ENCODE assay signal across 19 cellular contexts in genomic region chr19:38135150-38135998, GRCh38.
DNase-seq lines count a peak whose midpoint lies in the region; ATAC-seq, FAIRE-seq and TF ChIP-seq lines count a peak whose summit lies in the region.
"Had no signal": no experiment of that assay in that cellular context is flagged by ENCODE, and none has a peak within 500 bp of the region (broad histone marks: within the 10 kb centered on the region; RNA-seq: fewer than 3 reads in every experiment).

No MANE protein-coding gene starts in this region.

- TF ChIP-seq RAD21 in H1 (IDR thresholded peaks at IDR 0.05 in 1 of 2, conservative IDR thresholded peaks at IDR 0.05 in 1 of 2; ENCODE audit: low read depth in 2 of 2, low read length in 2 of 2), result no peak

- H3K4me2 ChIP-seq in H1 (ENCODE audit: insufficient read depth in 1 of 2, low read depth in 2 of 2, low read length in 2 of 2), result no peak overlapping the region

- ATAC-seq in left cardiac atrium (peak; percentile 11 to 34), right cardiac atrium (no peak), lower lobe of right lung (peak; percentile 9 to 18), upper lobe of right lung (peak; percentile 10)

- H3K36me3 ChIP-seq in H1 (ENCODE audit: control insufficient read depth in 2 of 4, insufficient read depth in 4 of 4, low read length in 3 of 4), result no peaks in the 10 kb centered on the region; a peak in 1 of 8 replicates
- peaks cover 35% of the 10 kb centered on the region for H3K36me3 ChIP-seq in lower lobe of right lung
- H3K36me3 ChIP-seq in upper lobe of right lung, result no peaks in the 10 kb centered on the region

- H2AFZ ChIP-seq in H1 (ENCODE audit: low read length), result no peak overlapping the region

- TF ChIP-seq CTCF in H1 (IDR thresholded peaks at IDR 0.05; ENCODE audit: control extremely low read depth in 1 of 3, insufficient read depth in 1 of 3, low read depth in 1 of 3, low read length in 3 of 3), result no peak
- no peak for TF ChIP-seq CTCF in lower lobe of right lung (IDR thresholded peaks at IDR 0.05)
- no peak for TF ChIP-seq CTCF in upper lobe of right lung (IDR thresholded peaks at IDR 0.05)
- no peak for TF ChIP-seq CTCF in lower leg skin (IDR thresholded peaks at IDR 0.05)

- no peak overlapping the region for H3K4me3 Mint-ChIP-seq in T-helper 2 cell treated with Interferon-gamma antibody and Interleukin-4, amounts not matched to agents 5 μg/mL and 100 μg/mL, for 36 hours
- H3K4me3 Mint-ChIP-seq: CD8-positive, alpha-beta memory T cell; stimulated activated naive CD8-positive, alpha-beta T cell treated with anti-CD3 and anti-CD28 coated beads, Interleukin-15, Interleukin-2, amounts not matched to agents 100 ng/mL and 50 ng/mL, for 24 hours had no signal

- H3K27me3 Mint-ChIP-seq in T-helper 2 cell treated with Interferon-gamma antibody and Interleukin-4, amounts not matched to agents 5 μg/mL and 100 μg/mL, for 36 hours (ENCODE audit: low read depth), result no peaks in the 10 kb centered on the region
- H3K27me3 Mint-ChIP-seq: CD8-positive, alpha-beta memory T cell; stimulated activated naive CD8-positive, alpha-beta T cell treated with anti-CD3 and anti-CD28 coated beads, Interleukin-15, Interleukin-2, amounts not matched to agents 100 ng/mL and 50 ng/mL, for 24 hours had no signal

- no peak overlapping the region for H3K56ac ChIP-seq in H1 (replicated peaks; ENCODE audit: insufficient read length, low read depth, low read length)

- WGBS in right cardiac atrium, result 74% methylated on average over 21 of the region's 21 CpGs
- WGBS in H1 (ENCODE audit: extremely low coverage in 1 of 2, insufficient coverage in 1 of 2, insufficient read length in 1 of 2, insufficient replicate concordance in 2 of 2, low coverage in 1 of 2, low lambda C conversion rate in 2 of 2, missing lambda C conversion rate in 1 of 2), 2 experiments, result 93% methylated on average over 21 of the region's 21 CpGs; no CpG with 5 or more reads in 1 of the 2 experiments
- WGBS in lower leg skin, 2 donors, result 52 to 66% methylated on average over 20 to 21 of the region's 21 CpGs

- TF ChIP-seq POLR2A in H1 (IDR thresholded peaks at IDR 0.05; ENCODE audit: control extremely low read depth in 1 of 2, low read depth in 2 of 2, low read length in 2 of 2), result no peak
- no peak for TF ChIP-seq POLR2A in lower leg skin (IDR thresholded peaks at IDR 0.05)

- peak overlapping the region; percentile 60; the same call in 1 of the 2 replicates for H2AK5ac ChIP-seq in H1 (ENCODE audit: low read depth, low read length)

- DNase-seq in left cardiac atrium (no peak), right cardiac atrium (no peak), H1 (ENCODE audit: low read depth in 1 of 2, low spot score in 2 of 2) (no peak), lower lobe of right lung (no peak), upper lobe of right lung (no peak), inferior parietal cortex (ENCODE audit: extremely low spot score) (no peak), lower leg skin (ENCODE audit: low spot score in 2 of 2) (no peak)
- no peak for DNase-seq in T-helper 2 cell treated with Interferon-gamma antibody and Interleukin-4, amounts not matched to agents 5 μg/mL and 100 μg/mL, for 36 hours (ENCODE audit: low spot score)
- DNase-seq: activated effector memory CD4-positive, alpha-beta T cell treated with Interleukin-2 at 50 U/mL for 16 hours; amniotic stem cell; CD8-positive, alpha-beta memory T cell; KG1; NCI-H1092 treated with DMSO at 0.1 percent for 48 hours; NCI-H2107; spleen had no signal

- intact Hi-C loops in left cardiac atrium (cut with DNase I) (loop anchor here in 1 of 2 donors (10.0 kb wide), 1 partner anchor 79 kb away; no protein-coding TSS in a partner anchor), right cardiac atrium (cut with DNase I) (loop anchor here in 2 of 4 donors (10.0 kb wide), 2 partner anchors 199 to 231 kb away; partner anchors contain the start of genes CATSPERG (in 1 of the 2), SIPA1L3 (in 1 of the 2) and WDR87 (in 1 of the 2)), lower lobe of right lung (cut with DNase I) (no loop called here), upper lobe of right lung (cut with DNase I) (no loop called here), lower leg skin (cut with DNase I; ENCODE audit: low total_unique reads) (no loop called here)

- H3K23me2 ChIP-seq in H1 (ENCODE audit: low read depth, low read length), result no peaks in the 10 kb centered on the region

- no peak overlapping the region for H3K23ac ChIP-seq in H1 (ENCODE audit: insufficient read length)

- H2BK120ac ChIP-seq in H1 (replicated peaks; ENCODE audit: low read depth, low read length), result no peak overlapping the region

- peaks cover 7% of the 10 kb centered on the region for H3K4me1 Mint-ChIP-seq in T-helper 2 cell treated with Interferon-gamma antibody and Interleukin-4, amounts not matched to agents 5 μg/mL and 100 μg/mL, for 36 hours (ENCODE audit: low read depth)

- H3K4ac ChIP-seq in H1 (replicated peaks; ENCODE audit: insufficient read length, low read depth, low read length), result no peak overlapping the region

- no peak overlapping the region for H3K9ac ChIP-seq in H1 (replicated peaks in 1 of 4; ENCODE audit: extremely low read depth in 1 of 4, low read depth in 3 of 4, low read length in 3 of 4)

- POLR2A ChIA-PET in H1 (lab: Charles Lee; ENCODE audit: partially characterized antibody), result interaction anchor here (0.6 kb wide), 1 partner anchor 239 kb away, joined by 3 read pairs; the partner anchor contains the start of gene PSMD8

- no peak overlapping the region; the same call in 1 of the 2 replicates for H3K18ac ChIP-seq in H1 (ENCODE audit: extremely low read depth, low read length)

- H4K91ac ChIP-seq in H1 (replicated peaks; ENCODE audit: insufficient read length, low read length), result no peak overlapping the region

- peak overlapping the region; percentile 31; the same call in 1 of the 2 replicates for H2BK15ac ChIP-seq in H1 (ENCODE audit: low read length)

- no peaks in the 10 kb centered on the region for H3K79me2 ChIP-seq in H1 (ENCODE audit: control insufficient read depth in 1 of 2, insufficient read depth in 2 of 2, low read length in 2 of 2)

- H3K27ac ChIP-seq in right cardiac atrium (ENCODE audit: low read length) (no peak overlapping the region), H1 (ENCODE audit: low read depth, low read length) (0 out of 2 replicates have a peak overlapping the region, but pooled peaks have one; percentile 44), lower lobe of right lung (no peak overlapping the region), upper lobe of right lung (no peak overlapping the region)
- H3K27ac ChIP-seq: pancreas, spleen had no signal

- H2BK5ac ChIP-seq in H1 (ENCODE audit: low read depth, low read length), result peak overlapping the region; percentile 71

- H3K36me3 Mint-ChIP-seq in T-helper 2 cell treated with Interferon-gamma antibody and Interleukin-4, amounts not matched to agents 5 μg/mL and 100 μg/mL, for 36 hours (ENCODE audit: low read depth), result peaks cover 3% of the 10 kb centered on the region

- no peaks in the 10 kb centered on the region for H3K9me3 ChIP-seq in right cardiac atrium (ENCODE audit: control insufficient read depth, low read length)
- no peaks in the 10 kb centered on the region for H3K9me3 ChIP-seq in H1 (ENCODE audit: insufficient read depth in 2 of 2, low read depth in 1 of 2, low read length in 1 of 2)
- H3K9me3 ChIP-seq in lower lobe of right lung, result no peaks in the 10 kb centered on the region
- no peaks in the 10 kb centered on the region for H3K9me3 ChIP-seq in upper lobe of right lung
- H3K9me3 ChIP-seq: pancreas, spleen had no signal

- H3K9me3 Mint-ChIP-seq in T-helper 2 cell treated with Interferon-gamma antibody and Interleukin-4, amounts not matched to agents 5 μg/mL and 100 μg/mL, for 36 hours, result no peaks in the 10 kb centered on the region
- H3K9me3 Mint-ChIP-seq: CD8-positive, alpha-beta memory T cell; stimulated activated naive CD8-positive, alpha-beta T cell treated with anti-CD3 and anti-CD28 coated beads, Interleukin-15, Interleukin-2, amounts not matched to agents 100 ng/mL and 50 ng/mL, for 24 hours had no signal

- FAIRE-seq in H1 (lab: Jason Lieb, UNC), result no peak
- FAIRE-seq: endometrium, islet of Langerhans, pancreas had no signal

- 0 out of 2 replicates have a peak overlapping the region, but pooled peaks have one; percentile 9 for H2BK12ac ChIP-seq in H1 (ENCODE audit: low read depth, low read length)

- no peaks in the 10 kb centered on the region for H3K27me3 ChIP-seq in right cardiac atrium (ENCODE audit: control insufficient read depth, insufficient read depth)
- no peaks in the 10 kb centered on the region for H3K27me3 ChIP-seq in H1 (replicated peaks in 1 of 4; ENCODE audit: control insufficient read depth in 3 of 4, extremely low read depth in 1 of 4, insufficient read depth in 3 of 4, low read length in 3 of 4)
- H3K27me3 ChIP-seq in lower lobe of right lung (ENCODE audit: low read depth), result no peaks in the 10 kb centered on the region
- H3K27me3 ChIP-seq in upper lobe of right lung, result no peaks in the 10 kb centered on the region
- H3K27me3 ChIP-seq: pancreas, spleen had no signal

- peak overlapping the region; percentile 7; the same call in 1 of the 2 replicates for H4K8ac ChIP-seq in H1 (ENCODE audit: extremely low read depth, insufficient read depth, low read length)

- H3K4me3 ChIP-seq in right cardiac atrium (ENCODE audit: low read length), result no peak overlapping the region
- H3K4me3 ChIP-seq in H1 (ENCODE audit: extremely low read depth in 1 of 4, insufficient read depth in 2 of 4, low read depth in 3 of 4, low read length in 4 of 4), result no peak overlapping the region
- H3K4me3 ChIP-seq in lower lobe of right lung, result no peak overlapping the region
- no peak overlapping the region for H3K4me3 ChIP-seq in upper lobe of right lung
- H3K4me3 ChIP-seq in lower leg skin (ENCODE audit: low read depth, poor library complexity, severe bottlenecking), result no peak overlapping the region
- H3K4me3 ChIP-seq: pancreas, spleen had no signal

- TF ChIP-seq EP300 in H1 (IDR thresholded peaks at IDR 0.05; ENCODE audit: borderline replicate concordance in 1 of 2, low read depth in 2 of 2, low read length in 2 of 2), result no peak

- no peaks in the 10 kb centered on the region for H4K20me1 ChIP-seq in H1 (replicated peaks in 1 of 2; ENCODE audit: control insufficient read depth in 1 of 2, insufficient read depth in 2 of 2, low read length in 2 of 2)

- H3K27ac Mint-ChIP-seq in T-helper 2 cell treated with Interferon-gamma antibody and Interleukin-4, amounts not matched to agents 5 μg/mL and 100 μg/mL, for 36 hours, result no peak overlapping the region
- H3K27ac Mint-ChIP-seq: stimulated activated naive CD8-positive, alpha-beta T cell treated with anti-CD3 and anti-CD28 coated beads, Interleukin-15, Interleukin-2, amounts not matched to agents 100 ng/mL and 50 ng/mL, for 24 hours had no signal

- no peaks in the 10 kb centered on the region for H3K79me1 ChIP-seq in H1 (ENCODE audit: low read depth, low read length)

- no peak overlapping the region for H4K5ac ChIP-seq in H1 (ENCODE audit: insufficient read length, low read depth, low read length)

- CTCF ChIA-PET in H1 (lab: Charles Lee; ENCODE audit: partially characterized antibody), result interaction anchor here (0.5 to 7.5 kb wide), 38 partner anchors 10 to 902 kb away, joined by 3 to 95 read pairs (median 5); no protein-coding TSS in a partner anchor

- H3K4me1 ChIP-seq in right cardiac atrium (ENCODE audit: control insufficient read depth, insufficient read depth, low read length) (no peaks in the 10 kb centered on the region), H1 (replicated peaks in 1 of 4; ENCODE audit: control insufficient read depth in 3 of 4, insufficient read depth in 4 of 4, low read length in 3 of 4) (peaks cover 0 to 7% (median 0%) of the 10 kb centered on the region in 4 experiments; a peak in 3 of 7 replicates), lower lobe of right lung (no peaks in the 10 kb centered on the region), upper lobe of right lung (no peaks in the 10 kb centered on the region)
- H3K4me1 ChIP-seq: pancreas, spleen had no signal

- peak overlapping the region; percentile 21; the same call in 1 of the 2 replicates for H2BK20ac ChIP-seq in H1 (ENCODE audit: low read length)

- no peak overlapping the region for H3K14ac ChIP-seq in H1 (ENCODE audit: insufficient read length)

Comparison
In these comparisons a context has a peak if more than half of its experiments do, and no peak if none do; other contexts are left out.
1. ATAC-seq: peak in left cardiac atrium (2 of 2), lower lobe of right lung (2 of 2) and upper lobe of right lung (single experiment); none in right cardiac atrium (0 of 2).